ENCODE assay signal across 22 cellular contexts in the genomic region with DNA sequence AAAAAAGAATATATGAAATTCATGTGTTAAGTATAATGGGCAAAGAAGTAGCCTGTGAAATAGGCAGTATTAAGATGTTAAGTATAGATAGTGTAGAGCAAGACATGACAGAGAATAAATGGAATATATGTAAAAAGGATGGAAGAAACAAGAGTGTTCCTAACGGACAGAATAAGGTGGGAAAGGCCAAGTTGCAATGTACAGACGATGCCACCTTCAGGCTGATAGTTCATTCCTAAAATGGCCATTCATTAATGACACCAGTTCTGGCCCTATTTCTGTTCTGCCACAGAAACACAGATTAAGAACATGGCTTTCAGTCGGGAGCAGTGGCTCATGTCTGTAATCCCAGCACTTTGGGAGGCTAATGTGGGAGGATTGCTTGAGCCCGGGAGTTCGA. TPM values are rescaled to one million over a fixed set of nuclear protein-coding genes. Genes with fewer than 3 reads are reported as not detected.
DNase-seq lines count a peak whose midpoint lies in the region; ATAC-seq and TF ChIP-seq lines count a peak whose summit lies in the region.
"Had no signal": no experiment of that assay in that cellular context is flagged by ENCODE, and none has a peak within 500 bp of the region (broad histone marks: within the 10 kb centered on the region; RNA-seq: fewer than 3 reads in every experiment).

No MANE protein-coding gene starts in this region.

- H3K4me2 ChIP-seq in parathyroid adenoma (ENCODE audit: low read length) = no peak overlapping the region

- peak; percentile 16; the same call in 1 of the 2 replicates for TF ChIP-seq RAD21 in Ishikawa (IDR thresholded peaks at IDR 0.05; ENCODE audit: low read depth)

- no peak for TF ChIP-seq EP300 in Ishikawa (IDR thresholded peaks at IDR 0.05; ENCODE audit: borderline replicate concordance)

- no peak for DNase-seq in activated T-cell treated with anti-CD3 and anti-CD28 coated beads, Interleukin-2, amount 50 U/mL, for 72 hours
- no peak for DNase-seq in activated T-cell treated with anti-CD3 and anti-CD28 coated beads, Interleukin-2, amount 50 U/mL, for 4 hours
- DNase-seq in RKO (ENCODE audit: low spot score) (peak; percentile 16), cortex of kidney (lab: John Stamatoyannopoulos, UW) (no peak), osteocyte (ENCODE audit: extremely low spot score, unreplicated experiment) (no peak)
- DNase-seq: activated CD4-positive, alpha-beta T cell treated with anti-CD3 and anti-CD28 coated beads, Interleukin-2, amount 10 ng/mL, durations not matched to agents 7 days and 5 days; activated CD8-positive, alpha-beta memory T cell treated with anti-CD3 and anti-CD28 coated beads, Interleukin-2, amount 50 U/mL, for 4 hours; erythroblast; midbrain; NCI-H226; Right ventricle myocardium superior; stimulated activated CD4-positive, alpha-beta T cell treated with anti-CD3 and anti-CD28 coated beads, Interleukin-2, amount 100 ng/mL, for 24 hours; stimulated activated naive CD8-positive, alpha-beta T cell treated with anti-CD3 and anti-CD28 coated beads, Interleukin-15, Interleukin-2, amounts not matched to agents 100 U/mL and 50 U/mL, for 24 hours; T-helper 1 cell; transverse colon had no signal

- peaks cover 14% of the 10 kb centered on the region for H3K27me3 Mint-ChIP-seq in activated T-cell treated with anti-CD3 and anti-CD28 coated beads, Interleukin-2, amount 50 U/mL, for 72 hours (ENCODE audit: low read depth)
- H3K27me3 Mint-ChIP-seq in activated T-cell treated with anti-CD3 and anti-CD28 coated beads, Interleukin-2, amount 50 U/mL, for 4 hours (ENCODE audit: low read depth) = peaks cover 15% of the 10 kb centered on the region
- peaks cover 9% of the 10 kb centered on the region for H3K27me3 Mint-ChIP-seq in osteocyte (ENCODE audit: unreplicated experiment)

- H3K9ac ChIP-seq in parathyroid adenoma = no peak overlapping the region

- ATAC-seq in activated T-cell treated with anti-CD3 and anti-CD28 coated beads, Interleukin-2, amount 50 U/mL, for 72 hours (replicated peaks in 1 of 2) = no peak
- ATAC-seq in activated T-cell treated with anti-CD3 and anti-CD28 coated beads, Interleukin-2, amount 50 U/mL, for 4 hours = no peak
- no peak for ATAC-seq in HG02759 (IDR thresholded peaks at IDR 0.05; ENCODE audit: unreplicated experiment)
- ATAC-seq: left lobe of liver had no signal

- H3K4me3 Mint-ChIP-seq in activated T-cell treated with anti-CD3 and anti-CD28 coated beads, Interleukin-2, amount 50 U/mL, for 72 hours = no peak overlapping the region
- no peak overlapping the region for H3K4me3 Mint-ChIP-seq in activated T-cell treated with anti-CD3 and anti-CD28 coated beads, Interleukin-2, amount 50 U/mL, for 4 hours
- H3K4me3 Mint-ChIP-seq in osteocyte (ENCODE audit: unreplicated experiment) = no peak overlapping the region
- H3K4me3 Mint-ChIP-seq: activated CD4-positive, alpha-beta T cell treated with anti-CD3 and anti-CD28 coated beads, Interleukin-2, amount 10 ng/mL, durations not matched to agents 7 days and 5 days; nephron had no signal

- no peaks in the 10 kb centered on the region for H3K9me3 Mint-ChIP-seq in activated T-cell treated with anti-CD3 and anti-CD28 coated beads, Interleukin-2, amount 50 U/mL, for 72 hours
- no peaks in the 10 kb centered on the region for H3K9me3 Mint-ChIP-seq in activated T-cell treated with anti-CD3 and anti-CD28 coated beads, Interleukin-2, amount 50 U/mL, for 4 hours
- no peaks in the 10 kb centered on the region for H3K9me3 Mint-ChIP-seq in osteocyte (ENCODE audit: unreplicated experiment)
- H3K9me3 Mint-ChIP-seq: activated CD4-positive, alpha-beta T cell treated with anti-CD3 and anti-CD28 coated beads, Interleukin-2, amount 10 ng/mL, durations not matched to agents 7 days and 5 days; nephron had no signal

- H3K27me3 ChIP-seq in parathyroid adenoma (ENCODE audit: control insufficient read depth, insufficient read depth, low read length) = peaks cover 3% of the 10 kb centered on the region

- H3K27ac ChIP-seq in parathyroid adenoma = no peak overlapping the region
- H3K27ac ChIP-seq: transverse colon had no signal

- H3K4me1 Mint-ChIP-seq in activated T-cell treated with anti-CD3 and anti-CD28 coated beads, Interleukin-2, amount 50 U/mL, for 72 hours (ENCODE audit: low read depth) = peaks cover 32% of the 10 kb centered on the region
- H3K4me1 Mint-ChIP-seq in activated T-cell treated with anti-CD3 and anti-CD28 coated beads, Interleukin-2, amount 50 U/mL, for 4 hours (ENCODE audit: low read depth) = peaks cover 25% of the 10 kb centered on the region
- H3K4me1 Mint-ChIP-seq in osteocyte (ENCODE audit: unreplicated experiment) = peaks cover 10% of the 10 kb centered on the region

- peak overlapping the region; percentile 39 for H3K27ac Mint-ChIP-seq in activated T-cell treated with anti-CD3 and anti-CD28 coated beads, Interleukin-2, amount 50 U/mL, for 72 hours
- no peak overlapping the region for H3K27ac Mint-ChIP-seq in osteocyte (ENCODE audit: unreplicated experiment)
- H3K27ac Mint-ChIP-seq: activated CD4-positive, alpha-beta T cell treated with anti-CD3 and anti-CD28 coated beads, Interleukin-2, amount 10 ng/mL, durations not matched to agents 7 days and 5 days; nephron; progenitor cell of endocrine pancreas had no signal

- H3K36me3 Mint-ChIP-seq in activated T-cell treated with anti-CD3 and anti-CD28 coated beads, Interleukin-2, amount 50 U/mL, for 72 hours (ENCODE audit: insufficient read depth in 2 of 2) = peaks cover 0 to 2% of the 10 kb centered on the region in 2 donors
- peaks cover 11% of the 10 kb centered on the region for H3K36me3 Mint-ChIP-seq in activated T-cell treated with anti-CD3 and anti-CD28 coated beads, Interleukin-2, amount 50 U/mL, for 4 hours (ENCODE audit: insufficient read depth)
- H3K36me3 Mint-ChIP-seq in osteocyte (ENCODE audit: unreplicated experiment) = peaks cover 7% of the 10 kb centered on the region

- peak; percentile 21 for TF ChIP-seq CTCF in parathyroid adenoma (IDR thresholded peaks at IDR 0.05)
- TF ChIP-seq CTCF in osteocyte (IDR thresholded peaks at IDR 0.05) = no peak

- H3K4me3 ChIP-seq in parathyroid adenoma (ENCODE audit: low read depth, low read length) = no peak overlapping the region
- H3K4me3 ChIP-seq: transverse colon had no signal

- H3K9me3 ChIP-seq in parathyroid adenoma (ENCODE audit: control insufficient read depth, low read length) = no peaks in the 10 kb centered on the region
- H3K9me3 ChIP-seq: transverse colon had no signal

- no peaks in the 10 kb centered on the region for H3K79me2 ChIP-seq in parathyroid adenoma

- no peak overlapping the region for H2AFZ ChIP-seq in parathyroid adenoma

- no peaks in the 10 kb centered on the region for H3K4me1 ChIP-seq in parathyroid adenoma

- H3K36me3 ChIP-seq in parathyroid adenoma (ENCODE audit: control insufficient read depth, insufficient read depth, low read length) = no peaks in the 10 kb centered on the region
- H3K36me3 ChIP-seq: transverse colon had no signal

TF ChIP-seq in Ishikawa, 13 proteins besides CTCF, POLR2A, EP300 and RAD21 (continues in another document):
- TF ChIP-seq USF1 (IDR thresholded peaks at IDR 0.05) = no peak
- no peak for TF ChIP-seq ZBTB7A (IDR thresholded peaks at IDR 0.05; ENCODE audit: low read depth)
- no peak for TF ChIP-seq MAX (IDR thresholded peaks at IDR 0.05)
- no peak for TF ChIP-seq FOXM1 (IDR thresholded peaks at IDR 0.05; ENCODE audit: borderline replicate concordance, low read depth)
- no peak for TF ChIP-seq CEBPB (IDR thresholded peaks at IDR 0.05)

RNA-seq across cellular contexts. Expression of gene FAM184B, which starts 4.4 kb away (rescaled TPM):
- total RNA-seq in activated T-cell treated with anti-CD3 and anti-CD28 coated beads, Interleukin-2, amount 50 U/mL, for 72 hours = not detected
- total RNA-seq in activated T-cell treated with anti-CD3 and anti-CD28 coated beads, Interleukin-2, amount 50 U/mL, for 4 hours = under 1 TPM in 2 of 3 donors, not detected in 1; 0.03 TPM
- total RNA-seq in osteocyte = not detected in 2 replicates
- total RNA-seq: activated CD4-positive, alpha-beta T cell treated with anti-CD3 and anti-CD28 coated beads, Interleukin-2, amount 10 ng/mL, durations not matched to agents 7 days and 5 days; glomerular endothelial cell; left lobe of liver; Right ventricle myocardium superior had no signal

RNA-seq across cellular contexts. Expression of gene DCAF16, which starts 24.7 kb away (rescaled TPM):
- 10 to 100 TPM; 50.1 to 50.2 TPM for total RNA-seq in activated T-cell treated with anti-CD3 and anti-CD28 coated beads, Interleukin-2, amount 50 U/mL, for 72 hours
- 10 to 100 TPM; 34.1 to 44.4 (median 40.3) TPM for total RNA-seq in activated T-cell treated with anti-CD3 and anti-CD28 coated beads, Interleukin-2, amount 50 U/mL, for 4 hours
- total RNA-seq in osteocyte = 50.1 and 53.0 TPM in 2 replicates

RNA-seq across cellular contexts. Expression of gene NCAPG, which starts 24.9 kb away (rescaled TPM):
- 10 to 100 TPM; 79.1 to 87.5 TPM for total RNA-seq in activated T-cell treated with anti-CD3 and anti-CD28 coated beads, Interleukin-2, amount 50 U/mL, for 72 hours
- 1 to 10 TPM; 6.0 to 8.4 (median 8.0) TPM for total RNA-seq in activated T-cell treated with anti-CD3 and anti-CD28 coated beads, Interleukin-2, amount 50 U/mL, for 4 hours
- total RNA-seq in osteocyte = 6.9 and 9.6 TPM in 2 replicates
